Comparison of ENCODE assay signal across 1 cellular context in the genomic region with DNA sequence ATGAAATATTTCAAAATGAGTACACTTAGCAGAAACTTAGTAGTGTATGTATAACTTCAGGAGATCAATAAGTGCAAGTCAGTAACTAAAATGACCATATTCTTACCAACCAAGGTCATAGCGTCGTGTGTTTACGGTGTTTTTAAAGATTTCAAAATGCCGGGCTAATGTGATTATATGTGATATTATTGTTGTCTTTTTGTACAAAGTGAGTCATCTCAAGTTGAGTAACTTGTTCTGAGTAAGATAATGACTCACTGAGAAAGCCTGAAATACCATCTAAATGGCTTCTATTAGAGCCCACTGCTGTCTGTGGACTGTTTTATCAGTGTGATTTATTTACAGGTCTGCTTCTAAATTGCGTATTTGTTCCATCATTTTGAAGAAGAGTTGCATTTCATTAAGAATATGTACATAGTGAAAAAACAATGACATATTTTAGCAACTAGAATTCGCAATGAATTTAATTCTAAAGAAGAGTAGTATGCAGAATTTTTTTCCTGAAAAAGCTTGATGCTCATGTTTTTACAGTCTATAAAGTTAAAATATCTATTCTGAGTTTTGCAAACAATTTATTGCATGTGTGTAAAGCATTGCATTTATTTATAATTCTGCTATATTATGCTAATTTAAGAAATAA.
TF ChIP-seq lines count a peak whose summit lies in the region.

No MANE protein-coding gene starts in this region.

TF ChIP-seq in A549, 52 proteins besides CTCF, POLR2A, EP300 and RAD21 (continued from another document):
- TF ChIP-seq, protein P1, sequence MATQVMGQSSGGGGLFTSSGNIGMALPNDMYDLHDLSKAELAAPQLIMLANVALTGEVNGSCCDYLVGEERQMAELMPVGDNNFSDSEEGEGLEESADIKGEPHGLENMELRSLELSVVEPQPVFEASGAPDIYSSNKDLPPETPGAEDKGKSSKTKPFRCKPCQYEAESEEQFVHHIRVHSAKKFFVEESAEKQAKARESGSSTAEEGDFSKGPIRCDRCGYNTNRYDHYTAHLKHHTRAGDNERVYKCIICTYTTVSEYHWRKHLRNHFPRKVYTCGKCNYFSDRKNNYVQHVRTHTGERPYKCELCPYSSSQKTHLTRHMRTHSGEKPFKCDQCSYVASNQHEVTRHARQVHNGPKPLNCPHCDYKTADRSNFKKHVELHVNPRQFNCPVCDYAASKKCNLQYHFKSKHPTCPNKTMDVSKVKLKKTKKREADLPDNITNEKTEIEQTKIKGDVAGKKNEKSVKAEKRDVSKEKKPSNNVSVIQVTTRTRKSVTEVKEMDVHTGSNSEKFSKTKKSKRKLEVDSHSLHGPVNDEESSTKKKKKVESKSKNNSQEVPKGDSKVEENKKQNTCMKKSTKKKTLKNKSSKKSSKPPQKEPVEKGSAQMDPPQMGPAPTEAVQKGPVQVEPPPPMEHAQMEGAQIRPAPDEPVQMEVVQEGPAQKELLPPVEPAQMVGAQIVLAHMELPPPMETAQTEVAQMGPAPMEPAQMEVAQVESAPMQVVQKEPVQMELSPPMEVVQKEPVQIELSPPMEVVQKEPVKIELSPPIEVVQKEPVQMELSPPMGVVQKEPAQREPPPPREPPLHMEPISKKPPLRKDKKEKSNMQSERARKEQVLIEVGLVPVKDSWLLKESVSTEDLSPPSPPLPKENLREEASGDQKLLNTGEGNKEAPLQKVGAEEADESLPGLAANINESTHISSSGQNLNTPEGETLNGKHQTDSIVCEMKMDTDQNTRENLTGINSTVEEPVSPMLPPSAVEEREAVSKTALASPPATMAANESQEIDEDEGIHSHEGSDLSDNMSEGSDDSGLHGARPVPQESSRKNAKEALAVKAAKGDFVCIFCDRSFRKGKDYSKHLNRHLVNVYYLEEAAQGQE (IDR thresholded peaks at IDR 0.05), result no peak
- TF ChIP-seq, protein P2, sequence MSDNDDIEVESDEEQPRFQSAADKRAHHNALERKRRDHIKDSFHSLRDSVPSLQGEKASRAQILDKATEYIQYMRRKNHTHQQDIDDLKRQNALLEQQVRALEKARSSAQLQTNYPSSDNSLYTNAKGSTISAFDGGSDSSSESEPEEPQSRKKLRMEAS (IDR thresholded peaks at IDR 0.05), result peak; percentile 68
- TF ChIP-seq KDM1A (IDR thresholded peaks at IDR 0.05; ENCODE audit: low read depth) (no peak), SMC3 (IDR thresholded peaks at IDR 0.05) (peak; percentile 47), HEYL (CRISPR knock-in tag; IDR thresholded peaks at IDR 0.05) (peak; percentile 60), FOSL2 (IDR thresholded peaks at IDR 0.05) (peak; percentile 100), FOSL2 (CRISPR knock-in tag; IDR thresholded peaks at IDR 0.05) (peak; percentile 100), GATA3 (IDR thresholded peaks at IDR 0.05; ENCODE audit: borderline replicate concordance) (peak; percentile 94)
- TF ChIP-seq, protein P3, sequence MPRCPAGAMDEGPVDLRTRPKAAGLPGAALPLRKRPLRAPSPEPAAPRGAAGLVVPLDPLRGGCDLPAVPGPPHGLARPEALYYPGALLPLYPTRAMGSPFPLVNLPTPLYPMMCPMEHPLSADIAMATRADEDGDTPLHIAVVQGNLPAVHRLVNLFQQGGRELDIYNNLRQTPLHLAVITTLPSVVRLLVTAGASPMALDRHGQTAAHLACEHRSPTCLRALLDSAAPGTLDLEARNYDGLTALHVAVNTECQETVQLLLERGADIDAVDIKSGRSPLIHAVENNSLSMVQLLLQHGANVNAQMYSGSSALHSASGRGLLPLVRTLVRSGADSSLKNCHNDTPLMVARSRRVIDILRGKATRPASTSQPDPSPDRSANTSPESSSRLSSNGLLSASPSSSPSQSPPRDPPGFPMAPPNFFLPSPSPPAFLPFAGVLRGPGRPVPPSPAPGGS (IDR thresholded peaks at IDR 0.05), result peak; percentile 85; the same call in 1 of the 3 replicates
